8 cellular contexts compared by ENCODE assay signal in the genomic region with DNA sequence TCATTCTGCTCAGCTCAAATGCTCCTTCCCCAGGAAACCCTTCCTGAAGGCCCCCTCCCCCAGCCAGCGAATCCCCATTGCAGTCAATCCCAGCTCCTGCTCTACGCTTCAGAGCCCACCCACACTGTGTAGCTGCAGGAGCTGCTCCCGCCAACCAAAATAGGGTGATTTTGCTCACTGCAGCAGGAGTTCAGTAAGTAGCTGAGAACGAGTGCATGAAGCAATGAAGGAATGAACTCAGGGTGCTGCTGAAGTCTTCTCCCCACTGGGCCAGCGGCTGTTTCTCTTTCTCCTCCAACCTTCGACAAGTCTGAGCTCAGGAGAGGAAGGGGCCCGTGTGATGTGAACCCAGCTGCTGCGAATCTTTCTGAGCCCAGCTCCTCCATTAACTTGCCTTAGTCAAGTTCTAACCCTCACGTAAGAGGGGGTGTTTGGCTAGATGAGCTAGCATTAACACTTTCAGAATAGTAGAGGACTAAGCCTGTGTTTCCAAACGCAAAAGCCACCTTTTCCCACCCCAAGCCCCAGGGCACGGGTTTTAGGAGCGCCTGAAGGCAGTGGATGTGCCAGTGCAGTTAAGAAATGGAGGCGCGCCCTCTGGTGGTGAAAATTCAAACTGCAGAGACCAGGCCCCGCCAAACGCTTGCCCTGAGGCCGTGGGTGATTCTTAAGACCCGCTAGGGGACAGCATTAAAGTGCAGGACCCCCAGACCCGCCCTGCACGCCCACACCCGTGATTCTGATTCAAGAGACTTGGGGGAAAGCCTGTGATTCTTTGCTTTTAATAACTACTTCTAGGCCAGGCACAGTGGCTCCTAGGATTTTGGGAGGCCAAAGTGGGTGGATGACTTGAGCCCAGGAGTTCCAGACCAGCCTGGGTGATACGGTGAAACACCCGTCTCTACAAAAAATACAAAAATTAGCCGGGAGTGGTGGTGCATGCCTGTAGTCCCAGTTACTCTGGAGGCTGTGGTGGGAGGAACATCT. TPM values are rescaled to one million over a fixed set of nuclear protein-coding genes. Genes with fewer than 3 reads are reported as not detected.
DNase-seq lines count a peak whose midpoint lies in the region; ATAC-seq, FAIRE-seq and TF ChIP-seq lines count a peak whose summit lies in the region.

No MANE protein-coding gene starts in this region.

- H3K36me3 ChIP-seq in lower lobe of right lung: no peaks in the 10 kb centered on the region

- no peaks in the 10 kb centered on the region for H3K9me3 ChIP-seq in lower lobe of right lung

- H3K27ac ChIP-seq in lower lobe of right lung: no peak overlapping the region

- ATAC-seq in lower lobe of right lung: peak; percentile 71

- intact Hi-C loops in lower lobe of right lung (cut with DNase I): no loop called here

- H3K4me1 ChIP-seq in lower lobe of right lung: no peaks in the 10 kb centered on the region

- TF ChIP-seq CTCF in AG09309 (IDR thresholded peaks at IDR 0.05; ENCODE audit: control insufficient read depth, insufficient read depth, low read depth, low read length, missing control alignments) (peak; percentile 92), choroid plexus epithelial cell (conservative IDR thresholded peaks at IDR 0.05; ENCODE audit: low read depth, low read length) (peak; percentile 89), lower lobe of right lung (IDR thresholded peaks at IDR 0.05) (peak; percentile 95)

- H3K4me3 ChIP-seq in AG09309 (ENCODE audit: control insufficient read depth, low read depth, low read length): no peak overlapping the region
- no peak overlapping the region for H3K4me3 ChIP-seq in choroid plexus epithelial cell (ENCODE audit: low read depth, low read length)
- H3K4me3 ChIP-seq in lower lobe of right lung: no peak overlapping the region

- peaks cover 7% of the 10 kb centered on the region for H3K27me3 ChIP-seq in lower lobe of right lung (ENCODE audit: low read depth)

- no peak for DNase-seq in AG09309 (ENCODE audit: low read depth)
- DNase-seq in GM18507 (ENCODE audit: extremely low spot score, insufficient read length, low read depth): peak; percentile 18
- DNase-seq in M059J (ENCODE audit: low read depth): peak; percentile 18
- peak; percentile 71 for DNase-seq in activated CD4-positive, CD25-positive, alpha-beta regulatory T cell treated with anti-CD3 and anti-CD28 coated beads, Interleukin-2, amount 50 U/mL, for 72 hours
- peak; percentile 69 for DNase-seq in choroid plexus epithelial cell (ENCODE audit: low read depth)
- peak; percentile 70 for DNase-seq in lower lobe of right lung
- DNase-seq in stimulated activated CD8-positive, alpha-beta memory T cell treated with anti-CD3 and anti-CD28 coated beads, Interleukin-15, amount 100 ng/mL, for 48 hours (ENCODE audit: low read depth in 2 of 2): peak; percentile 21 to 32
- DNase-seq in cortex of kidney (lab: John Stamatoyannopoulos, UW): no peak

- FAIRE-seq in GM18507 (lab: Jason Lieb, UNC): peak; percentile 55

RNA-seq across cellular contexts. Expression of a gene that starts 11.9 kb away (rescaled TPM):
- total RNA-seq in M059J (2014; rRNA removed; shearing (Covaris generic)): not detected in 2 replicates
- total RNA-seq in lower lobe of right lung: not detected

RNA-seq across cellular contexts. Expression of a gene that starts 31.9 kb away (rescaled TPM):
- total RNA-seq in M059J (2014; rRNA removed; shearing (Covaris generic)): 0.05 TPM in 1 of 2 replicates, not detected in the other
- 0.56 TPM for total RNA-seq in lower lobe of right lung

RNA-seq across cellular contexts. Expression of a gene that starts 40.0 kb away (rescaled TPM):
- total RNA-seq in M059J (2014; rRNA removed; shearing (Covaris generic)): not detected in 2 replicates
- total RNA-seq in lower lobe of right lung: not detected

Comparison
In these comparisons a context has a peak if more than half of its experiments do, and no peak if none do; other contexts are left out.
1. DNase-seq: peak in GM18507 (single experiment), M059J (single experiment), activated CD4-positive, CD25-positive, alpha-beta regulatory T cell treated with anti-CD3 and anti-CD28 coated beads, Interleukin-2, amount 50 U/mL, for 72 hours (single experiment), choroid plexus epithelial cell (single experiment), lower lobe of right lung (single experiment) and stimulated activated CD8-positive, alpha-beta memory T cell treated with anti-CD3 and anti-CD28 coated beads, Interleukin-15, amount 100 ng/mL, for 48 hours (2 of 2); none in AG09309 (single experiment) and cortex of kidney (single experiment).
2. Peak in every context shown above with its lines, with median percentiles within 50 percentile points of each other: CTCF ChIP-seq.